ENCODE assay signal across 20 cellular contexts in the genomic region with DNA sequence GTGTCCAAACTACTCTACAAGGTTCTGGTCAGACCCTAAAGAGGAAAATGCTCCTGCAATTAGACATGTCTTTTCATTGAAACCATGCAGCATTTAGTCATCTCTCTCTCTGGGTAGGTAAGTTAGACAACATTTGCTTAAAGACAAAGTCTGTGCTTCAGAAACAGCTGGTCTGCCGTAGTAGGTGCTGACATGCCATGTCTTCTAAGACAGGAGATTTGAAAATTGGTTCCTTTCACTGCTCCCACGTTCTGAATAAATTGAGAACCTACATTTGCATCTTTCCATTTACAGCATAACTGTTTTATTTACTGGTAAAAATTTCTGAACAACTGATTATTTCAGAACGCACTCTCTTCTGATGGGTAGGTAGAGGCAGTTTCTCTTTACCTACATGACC.
DNase-seq lines count a peak whose midpoint lies in the region; ATAC-seq, FAIRE-seq and TF ChIP-seq lines count a peak whose summit lies in the region.
"Had no signal": no experiment of that assay in that cellular context is flagged by ENCODE, and none has a peak within 500 bp of the region (broad histone marks: within the 10 kb centered on the region; RNA-seq: fewer than 3 reads in every experiment).

No MANE protein-coding gene starts in this region.

- no peak for TF ChIP-seq CTCF in foreskin keratinocyte (conservative IDR thresholded peaks at IDR 0.05)
- no peak for TF ChIP-seq CTCF in Calu3 (IDR thresholded peaks at IDR 0.05; ENCODE audit: unreplicated experiment)
- TF ChIP-seq CTCF in lower leg skin (IDR thresholded peaks at IDR 0.05): no peak

- DNase-seq in H54 (ENCODE audit: insufficient read length, low spot score) (no peak), foreskin keratinocyte (no peak), putamen (ENCODE audit: low spot score) (peak; percentile 55), Calu3 (no peak), lower leg skin (ENCODE audit: low spot score in 2 of 2) (no peak)
- DNase-seq: AML-193; CD4-positive, alpha-beta T cell; CD8-positive, alpha-beta T cell; COR-L47; DMS79 treated with DMSO at 0.1 percent for 48 hours; GF-D8 had no signal

- no peaks in the 10 kb centered on the region for H3K9me3 Mint-ChIP-seq in Calu3 (ENCODE audit: low read depth, unreplicated experiment)
- H3K9me3 Mint-ChIP-seq: CD8-positive, alpha-beta T cell had no signal

- no peak overlapping the region for H3K4me3 ChIP-seq in lower leg skin (ENCODE audit: low read depth, poor library complexity, severe bottlenecking)
- H3K4me3 ChIP-seq: A549; BLaER1 treated with 17β-estradiol and CSF1 and Interleukin-3, amounts not matched to agents 10 nM and 100 nM had no signal

- no peak for ATAC-seq in foreskin keratinocyte
- ATAC-seq: A549; CD8-positive, alpha-beta T cell had no signal

- intact Hi-C loops in Calu3 (cut with micrococcal nuclease; ENCODE audit: unreplicated experiment): no loop called here
- intact Hi-C loops in lower leg skin (cut with DNase I; ENCODE audit: low total_unique reads): no loop called here

- H3K27me3 ChIP-seq in foreskin keratinocyte: no peaks in the 10 kb centered on the region
- H3K27me3 ChIP-seq: BLaER1 treated with 17β-estradiol and CSF1 and Interleukin-3, amounts not matched to agents 10 nM and 100 nM had no signal

- no peaks in the 10 kb centered on the region for H3K27me3 Mint-ChIP-seq in Calu3 (ENCODE audit: unreplicated experiment)
- H3K27me3 Mint-ChIP-seq: B cell had no signal

- peak overlapping the region; percentile 6 for H3K27ac ChIP-seq in foreskin keratinocyte
- H3K27ac ChIP-seq: 22Rv1; A549; BLaER1 treated with 17β-estradiol and CSF1 and Interleukin-3, amounts not matched to agents 10 nM and 100 nM; C4-2B had no signal

- no peaks in the 10 kb centered on the region for H3K36me3 Mint-ChIP-seq in Calu3 (ENCODE audit: insufficient read depth, unreplicated experiment)
- H3K36me3 Mint-ChIP-seq: CD8-positive, alpha-beta T cell had no signal

- no peaks in the 10 kb centered on the region for H3K4me1 ChIP-seq in foreskin keratinocyte
- H3K4me1 ChIP-seq: A549; BLaER1 treated with 17β-estradiol and CSF1 and Interleukin-3, amounts not matched to agents 10 nM and 100 nM had no signal

- H3K4me3 Mint-ChIP-seq in Calu3 (ENCODE audit: low read depth, unreplicated experiment): no peak overlapping the region
- H3K4me3 Mint-ChIP-seq: B cell; CD4-positive, alpha-beta T cell; CD8-positive, alpha-beta T cell had no signal

- no TSS peak for BruUV-seq in Calu3 (replicated peaks; lab: Mats Ljungman, UMichigan)

- 89 to 97% methylated on average over 3 of the region's 3 CpGs for WGBS in lower leg skin, 2 donors

- peak; percentile 76 for FAIRE-seq in H54 (lab: Jason Lieb, UNC)
- FAIRE-seq: A549, D721Med, G401.6, GM12891, GM19239 had no signal

- TF ChIP-seq POLR2A in H54 (IDR thresholded peaks at IDR 0.05; ENCODE audit: low read depth, low read length) (no peak), lower leg skin (IDR thresholded peaks at IDR 0.05) (no peak)

- H3K4me1 Mint-ChIP-seq in Calu3 (ENCODE audit: low read depth, unreplicated experiment): no peaks in the 10 kb centered on the region
- H3K4me1 Mint-ChIP-seq: B cell had no signal

- CTCF ChIA-PET in Calu3 (lab: Charles Lee): no interaction called here

- H3K27ac Mint-ChIP-seq in Calu3 (ENCODE audit: unreplicated experiment): no peak overlapping the region
- H3K27ac Mint-ChIP-seq: B cell; CD4-positive, alpha-beta T cell; CD8-positive, alpha-beta T cell had no signal
